ENCODE assay signal across 6 cellular contexts in genomic region chr9:137606005-137606601, GRCh38. TPM values are rescaled to one million over a fixed set of nuclear protein-coding genes. Genes with fewer than 3 reads are reported as not detected.
DNase-seq lines count a peak whose midpoint lies in the region; ATAC-seq and TF ChIP-seq lines count a peak whose summit lies in the region.

No MANE protein-coding gene starts in this region.

- H3K27me3 Mint-ChIP-seq in activated CD8-positive, alpha-beta memory T cell treated with anti-CD3 and anti-CD28 coated beads, Interleukin-2, amount 10 ng/mL, durations not matched to agents 7 days and 5 days = no peaks in the 10 kb centered on the region
- H3K27me3 Mint-ChIP-seq in glutamatergic neuron (ENCODE audit: unreplicated experiment) = peaks cover 10% of the 10 kb centered on the region

- H3K27ac Mint-ChIP-seq in activated CD8-positive, alpha-beta memory T cell treated with anti-CD3 and anti-CD28 coated beads, Interleukin-2, amount 10 ng/mL, durations not matched to agents 7 days and 5 days = no peak overlapping the region
- no peak overlapping the region for H3K27ac Mint-ChIP-seq in glutamatergic neuron (ENCODE audit: unreplicated experiment)

- H3K36me3 Mint-ChIP-seq in activated CD8-positive, alpha-beta memory T cell treated with anti-CD3 and anti-CD28 coated beads, Interleukin-2, amount 10 ng/mL, durations not matched to agents 7 days and 5 days = no peaks in the 10 kb centered on the region
- H3K36me3 Mint-ChIP-seq in glutamatergic neuron (ENCODE audit: unreplicated experiment) = no peaks in the 10 kb centered on the region

- ATAC-seq in activated CD8-positive, alpha-beta memory T cell treated with anti-CD3 and anti-CD28 coated beads, Interleukin-2, amount 10 ng/mL, durations not matched to agents 7 days and 5 days = no peak

- H3K4me1 Mint-ChIP-seq in activated CD8-positive, alpha-beta memory T cell treated with anti-CD3 and anti-CD28 coated beads, Interleukin-2, amount 10 ng/mL, durations not matched to agents 7 days and 5 days = peaks cover 20% of the 10 kb centered on the region
- peaks cover 13% of the 10 kb centered on the region for H3K4me1 Mint-ChIP-seq in glutamatergic neuron (ENCODE audit: low read depth, unreplicated experiment)

- H3K36me3 ChIP-seq in OCI-LY7 (ENCODE audit: insufficient read depth, low read length) = no peaks in the 10 kb centered on the region

- DNase-seq in activated CD8-positive, alpha-beta memory T cell treated with anti-CD3 and anti-CD28 coated beads, Interleukin-2, amount 10 ng/mL, durations not matched to agents 7 days and 5 days = no peak
- no peak for DNase-seq in activated CD8-positive, alpha-beta memory T cell treated with anti-CD3 and anti-CD28 coated beads, Interleukin-2, amount 50 U/mL, for 48 hours
- no peak for DNase-seq in OCI-LY7 (ENCODE audit: low spot score)
- DNase-seq in glutamatergic neuron = peak; percentile 57
- DNase-seq in hippocampal formation (lab: John Stamatoyannopoulos, UW) = no peak

- TF ChIP-seq CTCF in OCI-LY7 (conservative IDR thresholded peaks at IDR 0.05; ENCODE audit: low read length) (0 out of 2 replicates have a peak, but pooled peaks have one; percentile 12), glutamatergic neuron (IDR thresholded peaks at IDR 0.05; ENCODE audit: partially characterized antibody, unreplicated experiment) (no peak)

- no peaks in the 10 kb centered on the region for H4K20me1 ChIP-seq in OCI-LY7 (ENCODE audit: insufficient read depth, low read length)

- no TSS peak for BruUV-seq in OCI-LY7 (replicated peaks; lab: Mats Ljungman, UMichigan)

- intact Hi-C loops in OCI-LY7 (cut with micrococcal nuclease; ENCODE audit: unreplicated experiment) = no loop called here

- CTCF ChIA-PET in activated CD8-positive, alpha-beta memory T cell treated with anti-CD3 and anti-CD28 coated beads, Interleukin-2, amount 10 ng/mL, durations not matched to agents 7 days and 5 days (lab: Charles Lee) = no interaction called here
- CTCF ChIA-PET in OCI-LY7 (lab: Charles Lee; ENCODE audit: unreplicated experiment) = no interaction called here

- H3K9me2 ChIP-seq in OCI-LY7 (ENCODE audit: insufficient read depth, low read length) = no peaks in the 10 kb centered on the region

- peak overlapping the region; percentile 73 for H3K4me3 Mint-ChIP-seq in activated CD8-positive, alpha-beta memory T cell treated with anti-CD3 and anti-CD28 coated beads, Interleukin-2, amount 10 ng/mL, durations not matched to agents 7 days and 5 days
- H3K4me3 Mint-ChIP-seq in glutamatergic neuron (ENCODE audit: unreplicated experiment) = peak overlapping the region; percentile 84

- POLR2A ChIA-PET in OCI-LY7 (lab: Charles Lee) = no interaction called here

- no peaks in the 10 kb centered on the region for H3K9me3 Mint-ChIP-seq in activated CD8-positive, alpha-beta memory T cell treated with anti-CD3 and anti-CD28 coated beads, Interleukin-2, amount 10 ng/mL, durations not matched to agents 7 days and 5 days (ENCODE audit: low read depth)
- no peaks in the 10 kb centered on the region for H3K9me3 Mint-ChIP-seq in glutamatergic neuron (ENCODE audit: unreplicated experiment)

- H3K27ac ChIP-seq in OCI-LY7 (ENCODE audit: low read depth, low read length, poor library complexity, severe bottlenecking) (peak overlapping the region; percentile 35), temporal lobe (ENCODE audit: low read depth, low read length) (peak overlapping the region; percentile 56)

- peak overlapping the region; percentile 74 for H3K4me2 ChIP-seq in OCI-LY7 (ENCODE audit: low read length)

- H3K9me3 ChIP-seq in OCI-LY7 (ENCODE audit: low read length) = no peaks in the 10 kb centered on the region

- H3K4me3 ChIP-seq in OCI-LY7 (ENCODE audit: low read depth, low read length, poor library complexity, severe bottlenecking) = peak overlapping the region; percentile 89

- no peaks in the 10 kb centered on the region for H3K79me2 ChIP-seq in OCI-LY7 (ENCODE audit: insufficient read depth, low read depth, low read length)

- 0 out of 2 replicates have a peak overlapping the region, but pooled peaks have one; percentile 53 for H2AFZ ChIP-seq in OCI-LY7 (ENCODE audit: low read length)

- H3K4me1 ChIP-seq in OCI-LY7 (ENCODE audit: insufficient read depth, low read length, poor library complexity, severe bottlenecking) = peaks cover 34% of the 10 kb centered on the region

RNA-seq across cellular contexts. Expression of gene ARRDC1, which starts 0.6 kb away (rescaled TPM):
- 10 to 100 TPM; 49.0 to 50.1 TPM for total RNA-seq in activated CD8-positive, alpha-beta memory T cell treated with anti-CD3 and anti-CD28 coated beads, Interleukin-2, amount 10 ng/mL, durations not matched to agents 7 days and 5 days
- 47.0 and 70.3 TPM in 2 replicates for total RNA-seq in OCI-LY7 (2014; rRNA removed; shearing (Covaris generic))
- total RNA-seq in OCI-LY7 (2022) (59.6 and 64.6 TPM in 2 replicates), glutamatergic neuron (ENCODE audit: unreplicated experiment) (22.5 TPM), temporal lobe (10.6 TPM)

RNA-seq across cellular contexts. Expression of gene EHMT1, which starts 12.7 kb away (rescaled TPM):
- 100 to 1,000 TPM in 1 of 2 experiments, 10 to 100 TPM in 1; 99.9 to 130 TPM for total RNA-seq in activated CD8-positive, alpha-beta memory T cell treated with anti-CD3 and anti-CD28 coated beads, Interleukin-2, amount 10 ng/mL, durations not matched to agents 7 days and 5 days
- 143 and 145 TPM in 2 replicates for total RNA-seq in OCI-LY7 (2014; rRNA removed; shearing (Covaris generic))
- total RNA-seq in OCI-LY7 (2022) = 291 and 295 TPM in 2 replicates
- 162 TPM for total RNA-seq in glutamatergic neuron (ENCODE audit: unreplicated experiment)
- 49.4 TPM for total RNA-seq in temporal lobe

RNA-seq across cellular contexts. Expression of gene ZMYND19, which starts 15.8 kb away (rescaled TPM):
- 10 to 100 TPM; 34.0 to 46.0 TPM for total RNA-seq in activated CD8-positive, alpha-beta memory T cell treated with anti-CD3 and anti-CD28 coated beads, Interleukin-2, amount 10 ng/mL, durations not matched to agents 7 days and 5 days
- 48.4 and 48.5 TPM in 2 replicates for total RNA-seq in OCI-LY7 (2014; rRNA removed; shearing (Covaris generic))
- 62.2 and 65.8 TPM in 2 replicates for total RNA-seq in OCI-LY7 (2022)
- total RNA-seq in glutamatergic neuron (ENCODE audit: unreplicated experiment) = 33.9 TPM
- 12.8 TPM for total RNA-seq in temporal lobe

RNA-seq across cellular contexts. Expression of gene DPH7, which starts 27.4 kb away (rescaled TPM):
- total RNA-seq in activated CD8-positive, alpha-beta memory T cell treated with anti-CD3 and anti-CD28 coated beads, Interleukin-2, amount 10 ng/mL, durations not matched to agents 7 days and 5 days = 10 to 100 TPM; 39.9 to 45.1 TPM
- 71.7 and 72.9 TPM in 2 replicates for total RNA-seq in OCI-LY7 (2014; rRNA removed; shearing (Covaris generic))
- total RNA-seq in OCI-LY7 (2022) = 88.2 and 95.6 TPM in 2 replicates
- total RNA-seq in glutamatergic neuron (ENCODE audit: unreplicated experiment) = 64.6 TPM
- 19.4 TPM for total RNA-seq in temporal lobe

RNA-seq across cellular contexts. Expression of gene MRPL41, which starts 54.4 kb away (rescaled TPM):
- 10 to 100 TPM; 57.9 to 58.3 TPM for total RNA-seq in activated CD8-positive, alpha-beta memory T cell treated with anti-CD3 and anti-CD28 coated beads, Interleukin-2, amount 10 ng/mL, durations not matched to agents 7 days and 5 days
- 26.4 and 38.3 TPM in 2 replicates for total RNA-seq in OCI-LY7 (2014; rRNA removed; shearing (Covaris generic))
- total RNA-seq in OCI-LY7 (2022) (29.3 and 34.8 TPM in 2 replicates), glutamatergic neuron (ENCODE audit: unreplicated experiment) (48.9 TPM), temporal lobe (13.8 TPM)
